8 cellular contexts compared by ENCODE assay signal in genomic region chr7:92833024-92833765, GRCh38. TPM values are rescaled to one million over a fixed set of nuclear protein-coding genes. Genes with fewer than 3 reads are reported as not detected.
DNase-seq lines count a peak whose midpoint lies in the region; ATAC-seq and TF ChIP-seq lines count a peak whose summit lies in the region.

No MANE protein-coding gene starts in this region.

- H3K27me3 ChIP-seq in Karpas-422 (ENCODE audit: low read length) (peaks cover 3% of the 10 kb centered on the region; the same call in 1 of the 2 replicates), SJCRH30 (no peaks in the 10 kb centered on the region), tibial artery (no peaks in the 10 kb centered on the region)

- peak overlapping the region; percentile 84 for H3K4me2 ChIP-seq in Karpas-422 (ENCODE audit: low read depth, low read length, poor library complexity, severe bottlenecking)

- peaks cover 45% of the 10 kb centered on the region for H3K4me1 Mint-ChIP-seq in osteocyte (ENCODE audit: unreplicated experiment)

- peak overlapping the region; percentile 72 for H3K9ac ChIP-seq in Karpas-422 (ENCODE audit: low read length)

- H3K36me3 Mint-ChIP-seq in osteocyte (ENCODE audit: unreplicated experiment) = peaks cover 2% of the 10 kb centered on the region

- H3K4me1 ChIP-seq in Karpas-422 (ENCODE audit: low read length) (peaks cover 70% of the 10 kb centered on the region), SJCRH30 (peaks cover 22% of the 10 kb centered on the region), tibial artery (peaks cover 0 to 36% (median 13%) of the 10 kb centered on the region in 4 donors)

- H3K27ac ChIP-seq in Karpas-422 (ENCODE audit: low read length) (peak overlapping the region; percentile 84), SJCRH30 (peak overlapping the region; percentile 92), tibial artery (peak overlapping the region; percentile 88 to 92)

- peak; percentile 94 for TF ChIP-seq CTCF in osteocyte (IDR thresholded peaks at IDR 0.05)
- TF ChIP-seq CTCF in tibial artery (IDR thresholded peaks at IDR 0.05) = peak; percentile 77 to 90

- no peaks in the 10 kb centered on the region for H3K27me3 Mint-ChIP-seq in osteocyte (ENCODE audit: unreplicated experiment)

- H3K9me3 ChIP-seq in Karpas-422 (ENCODE audit: low read length) = no peaks in the 10 kb centered on the region
- H3K9me3 ChIP-seq in SJCRH30 (replicated peaks) = no peaks in the 10 kb centered on the region
- H3K9me3 ChIP-seq in tibial artery = no peaks in the 10 kb centered on the region

- H3K36me3 ChIP-seq in Karpas-422 (ENCODE audit: insufficient read depth, low read length) (peaks cover 9% of the 10 kb centered on the region), SJCRH30 (peaks cover 54% of the 10 kb centered on the region), tibial artery (no peaks in the 10 kb centered on the region)

- no peaks in the 10 kb centered on the region for H3K9me2 ChIP-seq in Karpas-422 (replicated peaks; ENCODE audit: insufficient read depth, low read length)

- no peaks in the 10 kb centered on the region for H3K9me3 Mint-ChIP-seq in osteocyte (ENCODE audit: unreplicated experiment)

- peak overlapping the region; percentile 91 for H3K4me3 Mint-ChIP-seq in osteocyte (ENCODE audit: unreplicated experiment)

- peak overlapping the region; percentile 98 for H3K27ac Mint-ChIP-seq in osteocyte (ENCODE audit: unreplicated experiment)

- peaks cover 61% of the 10 kb centered on the region for H3K79me2 ChIP-seq in Karpas-422 (ENCODE audit: low read length)

- H4K20me1 ChIP-seq in Karpas-422 (ENCODE audit: insufficient read depth, low read depth, low read length) = no peaks in the 10 kb centered on the region

- DNase-seq in EL (peak; percentile 79), Karpas-422 (peak; percentile 95), SJCRH30 (peak; percentile 83 to 87), glomerular visceral epithelial cell (ENCODE audit: extremely low spot score) (peak; percentile 85), osteocyte (ENCODE audit: extremely low spot score, unreplicated experiment) (peak; percentile 93), tibial artery (peak; percentile 80 to 92)
- DNase-seq in activated naive CD4-positive, alpha-beta T cell treated with Interleukin-2 at 50 U/mL for 16 hours = peak; percentile 91

- ATAC-seq in GM21825 (IDR thresholded peaks at IDR 0.05; ENCODE audit: unreplicated experiment) = peak; percentile 52

- H2AFZ ChIP-seq in Karpas-422 (ENCODE audit: low read length) = peak overlapping the region; percentile 91

- intact Hi-C loops in tibial artery (cut with DNase I; ENCODE audit: low total_unique reads) = loop anchor here (5.0 to 10.0 kb wide), 4 partner anchors 141 to 308 kb away; partner anchors contain the start of genes PEX1 and RBM48

- peak overlapping the region; percentile 90 for H3K4me3 ChIP-seq in Karpas-422 (ENCODE audit: low read length)
- peak overlapping the region; percentile 81 for H3K4me3 ChIP-seq in SJCRH30
- H3K4me3 ChIP-seq in tibial artery = peak overlapping the region; percentile 84 to 94

RNA-seq across cellular contexts. Expression of gene CDK6, which starts 3.2 kb away (rescaled TPM):
- total RNA-seq in Karpas-422 (2014; rRNA removed; shearing (Covaris generic); ENCODE audit: low replicate concordance) = 49.4 and 65.1 TPM in 2 replicates
- total RNA-seq in SJCRH30 (2014; rRNA removed; shearing (Covaris generic)) = 184 and 194 TPM in 2 replicates
- total RNA-seq in osteocyte = 52.3 and 53.6 TPM in 2 replicates

Comparison
In these comparisons a context has a peak if more than half of its experiments do, and no peak if none do; other contexts are left out.
1. Peak in every context shown above with its lines: DNase-seq, ATAC-seq, H3K4me3 ChIP-seq and H3K27ac ChIP-seq.